Comparison of ENCODE assay signal across 9 cellular contexts in genomic region chr6:158040804-158041347, GRCh38. TPM values are rescaled to one million over a fixed set of nuclear protein-coding genes. Genes with fewer than 3 reads are reported as not detected.
DNase-seq lines count a peak whose midpoint lies in the region; TF ChIP-seq lines count a peak whose summit lies in the region.
"Had no signal": no experiment of that assay in that cellular context is flagged by ENCODE, and none has a peak within 500 bp of the region (broad histone marks: within the 10 kb centered on the region; RNA-seq: fewer than 3 reads in every experiment).

No MANE protein-coding gene starts in this region.

- H4K20me1 ChIP-seq in H9 (ENCODE audit: control insufficient read depth, insufficient read depth, insufficient read length) (no peaks in the 10 kb centered on the region), smooth muscle cell (ENCODE audit: low read depth) (no peaks in the 10 kb centered on the region)

- H3K4me1 Mint-ChIP-seq in H9 = peaks cover 16 to 20% of the 10 kb centered on the region in 2 experiments
- H3K4me1 Mint-ChIP-seq in activated naive CD8-positive, alpha-beta T cell (ENCODE audit: low read depth) = peaks cover 41% of the 10 kb centered on the region

- H3K23ac ChIP-seq in H9 (ENCODE audit: insufficient read length, low read depth, low read length) = no peak overlapping the region

- H2BK5ac ChIP-seq in H9 (ENCODE audit: insufficient read length, low read length) = no peak overlapping the region

- H3F3A ChIP-seq in smooth muscle cell (ENCODE audit: low read depth) = peaks cover 32% of the 10 kb centered on the region

- H3K4me3 ChIP-seq in cardiac muscle cell (no peak overlapping the region), smooth muscle cell (no peak overlapping the region)

- H3K4me2 ChIP-seq in H9 (ENCODE audit: insufficient read depth, insufficient read length, low read length) = no peak overlapping the region
- H3K4me2 ChIP-seq in smooth muscle cell = peak overlapping the region; percentile 77
- H3K4me2 ChIP-seq: KMS-11 had no signal

- H3K27me3 Mint-ChIP-seq in H9 (ENCODE audit: low read depth) = no peaks in the 10 kb centered on the region
- H3K27me3 Mint-ChIP-seq in activated naive CD8-positive, alpha-beta T cell = no peaks in the 10 kb centered on the region

- no peak for TF ChIP-seq CTCF in H9 (conservative IDR thresholded peaks at IDR 0.05)
- TF ChIP-seq CTCF in cardiac muscle cell (IDR thresholded peaks at IDR 0.05; ENCODE audit: low read depth, low read length) = no peak
- TF ChIP-seq CTCF in smooth muscle cell (IDR thresholded peaks at IDR 0.05; ENCODE audit: borderline replicate concordance, insufficient read depth, poor library complexity, severe bottlenecking) = no peak

- H3T11ph ChIP-seq in H9 (ENCODE audit: low read length) = no peak overlapping the region

- H4K8ac ChIP-seq in H9 (replicated peaks; ENCODE audit: insufficient read length, low read depth, low read length) = no peak overlapping the region

- peaks cover 0 to 3% of the 10 kb centered on the region in 2 experiments; a peak in 1 of 5 replicates for H3K9me3 Mint-ChIP-seq in H9
- peaks cover 4% of the 10 kb centered on the region for H3K9me3 Mint-ChIP-seq in activated naive CD8-positive, alpha-beta T cell (ENCODE audit: low read depth)

- H3K9ac ChIP-seq in H9 (ENCODE audit: extremely low read depth, insufficient read length, low read length) = no peak overlapping the region
- peak overlapping the region; percentile 88 for H3K9ac ChIP-seq in smooth muscle cell (ENCODE audit: low read depth)
- H3K9ac ChIP-seq: KMS-11 had no signal

- no peak overlapping the region for H4K5ac ChIP-seq in H9 (ENCODE audit: insufficient read length, low read depth, low read length)

- H2AFZ ChIP-seq in H9 (ENCODE audit: low read length) (no peak overlapping the region), smooth muscle cell (ENCODE audit: low read depth) (no peak overlapping the region)

- no peak overlapping the region for H3K18ac ChIP-seq in H9 (ENCODE audit: insufficient read length, low read depth, low read length)

- no peaks in the 10 kb centered on the region for H3K79me2 ChIP-seq in H9 (ENCODE audit: insufficient read depth, low read length)
- H3K79me2 ChIP-seq in smooth muscle cell (ENCODE audit: low read depth) = peaks cover 4% of the 10 kb centered on the region

- no peaks in the 10 kb centered on the region; the same call in 1 of the 2 replicates for H3K4me1 ChIP-seq in H9 (ENCODE audit: insufficient read depth, low read length)
- H3K4me1 ChIP-seq in cardiac muscle cell (ENCODE audit: low read depth) = peaks cover 27% of the 10 kb centered on the region
- H3K4me1 ChIP-seq in smooth muscle cell (ENCODE audit: low read depth) = peaks cover 36% of the 10 kb centered on the region

- H3K9me3 ChIP-seq in H9 (ENCODE audit: control insufficient read depth, low read depth, low read length) = no peaks in the 10 kb centered on the region
- no peaks in the 10 kb centered on the region for H3K9me3 ChIP-seq in cardiac muscle cell (ENCODE audit: low read depth)
- H3K9me3 ChIP-seq in smooth muscle cell (replicated peaks; ENCODE audit: low read depth) = no peaks in the 10 kb centered on the region

- peaks cover 6 to 31% (median 8%) of the 10 kb centered on the region in 3 experiments for H3K36me3 Mint-ChIP-seq in H9 (ENCODE audit: insufficient read depth in 1 of 3, low read depth in 3 of 3)
- H3K36me3 Mint-ChIP-seq in activated naive CD8-positive, alpha-beta T cell = peaks cover 19% of the 10 kb centered on the region

- H2AK5ac ChIP-seq in H9 (ENCODE audit: insufficient read length, low read length) = no peak overlapping the region

- no peak overlapping the region for H3K14ac ChIP-seq in H9 (ENCODE audit: insufficient read depth, low read length)

- no peaks in the 10 kb centered on the region for H3K23me2 ChIP-seq in H9 (ENCODE audit: insufficient read length, low read depth, low read length, poor library complexity, severe bottlenecking)

- H3K4me3 Mint-ChIP-seq in H9 = no peak overlapping the region
- no peak overlapping the region for H3K4me3 Mint-ChIP-seq in activated naive CD8-positive, alpha-beta T cell

- H2BK20ac ChIP-seq in H9 (ENCODE audit: low read depth, low read length, poor library complexity, severe bottlenecking) = no peak overlapping the region

- H2BK120ac ChIP-seq in H9 (ENCODE audit: low read depth, low read length, poor library complexity, severe bottlenecking) = no peak overlapping the region

- H3K36me3 ChIP-seq in cardiac muscle cell = no peaks in the 10 kb centered on the region
- peaks cover 7% of the 10 kb centered on the region for H3K36me3 ChIP-seq in smooth muscle cell (ENCODE audit: low read depth)

- no peak overlapping the region for H2BK12ac ChIP-seq in H9 (ENCODE audit: insufficient read length, low read depth, low read length)

- H3K27ac ChIP-seq in H9 (ENCODE audit: insufficient read length, low read depth, low read length) (no peak overlapping the region), cardiac muscle cell (peak overlapping the region; percentile 51), smooth muscle cell (ENCODE audit: low read depth) (peak overlapping the region; percentile 99)
- H3K27ac ChIP-seq: KMS-11 had no signal

- no peaks in the 10 kb centered on the region for H3K79me1 ChIP-seq in H9 (ENCODE audit: insufficient read depth, low read depth, low read length, poor library complexity, severe bottlenecking)

- no CpG with 5 or more reads among the region's 12 CpGs for WGBS in H9 (ENCODE audit: extremely low coverage, insufficient read length, low lambda C conversion rate)
- WGBS in smooth muscle cell (ENCODE audit: low lambda C conversion rate) = 27% methylated on average over 12 of the region's 12 CpGs

- H3K56ac ChIP-seq in H9 (ENCODE audit: insufficient read length, low read depth, low read length) = no peak overlapping the region

- DNase-seq in H9 (no peak), cardiac muscle cell (ENCODE audit: low read depth in 1 of 2, low spot score in 1 of 2) (peak in 1 of 2 donors; percentile 69), smooth muscle cell (lab: John Stamatoyannopoulos, UW; ENCODE audit: unreplicated experiment) (no peak), occipital lobe (lab: John Stamatoyannopoulos, UW) (no peak), SKM-1 (lab: John Stamatoyannopoulos, UW; ENCODE audit: unreplicated experiment) (no peak), NCI-H187 treated with DMSO at 0.1 percent for 48 hours (lab: John Stamatoyannopoulos, UW) (no peak)
- DNase-seq in activated CD8-positive, alpha-beta memory T cell treated with anti-CD3 and anti-CD28 coated beads for 24 hours = no peak

- no peak overlapping the region for H2BK15ac ChIP-seq in H9 (ENCODE audit: low read depth, low read length)

- H3K27ac Mint-ChIP-seq in H9 = peak overlapping the region in 2 of 3 experiments; percentile 25 to 44; a peak in 2 of 7 replicates
- H3K27ac Mint-ChIP-seq in activated naive CD8-positive, alpha-beta T cell = peak overlapping the region; percentile 77

- H4K91ac ChIP-seq in H9 (ENCODE audit: insufficient read length, low read depth, low read length) = no peak overlapping the region

- H3K27me3 ChIP-seq in H9 (ENCODE audit: insufficient read depth, low read length) (no peaks in the 10 kb centered on the region), cardiac muscle cell (no peaks in the 10 kb centered on the region), smooth muscle cell (ENCODE audit: low read depth) (no peaks in the 10 kb centered on the region)

- H3K4ac ChIP-seq in H9 (ENCODE audit: low read depth, low read length) = no peak overlapping the region

RNA-seq across cellular contexts. Expression of gene SYNJ2, which starts 59.2 kb away (rescaled TPM):
- 24.5 and 25.4 TPM in 2 replicates for total RNA-seq in H9 (2021)
- total RNA-seq in cardiac muscle cell = 1.3 and 2.9 TPM in 2 replicates
- 2.1 and 2.8 TPM in 2 replicates for polyA plus RNA-seq in cardiac muscle cell
- total RNA-seq in smooth muscle cell = 6.1 TPM in 2 replicates
- polyA plus RNA-seq in smooth muscle cell = 6.0 and 11.5 TPM in 2 replicates
- total RNA-seq in occipital lobe = 7.2 TPM
